Comparison of ENCODE assay signal across 11 cellular contexts in the genomic region with DNA sequence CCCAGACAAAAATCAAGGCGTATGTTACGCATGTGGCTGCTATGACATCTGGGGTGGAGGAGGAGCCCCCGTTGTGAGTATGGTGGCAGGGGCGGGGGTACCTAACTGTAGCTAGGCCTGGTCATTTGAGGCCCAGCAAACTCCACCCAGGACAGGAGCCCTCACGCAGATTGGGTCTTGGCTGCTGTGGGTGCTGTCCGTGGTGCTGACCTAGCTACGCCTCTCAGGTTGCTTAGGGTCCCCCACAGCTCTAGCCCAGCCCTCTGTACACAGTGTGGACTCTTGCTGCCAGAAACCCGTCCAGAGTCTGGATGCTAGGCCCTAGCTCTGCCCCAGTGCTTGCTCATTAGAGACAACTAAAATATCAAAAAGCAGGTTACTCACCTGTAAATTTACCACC.
DNase-seq lines count a peak whose midpoint lies in the region; ATAC-seq and TF ChIP-seq lines count a peak whose summit lies in the region.
"Had no signal": no experiment of that assay in that cellular context is flagged by ENCODE, and none has a peak within 500 bp of the region (broad histone marks: within the 10 kb centered on the region; RNA-seq: fewer than 3 reads in every experiment).

No MANE protein-coding gene starts in this region.

- H3K36me3 Mint-ChIP-seq in GM23338 (ENCODE audit: low read depth) (peaks cover 18% of the 10 kb centered on the region), osteocyte (ENCODE audit: unreplicated experiment) (peaks cover under 1% of the 10 kb centered on the region)
- H3K36me3 Mint-ChIP-seq in activated CD8-positive, alpha-beta T cell treated with anti-CD3 and anti-CD28 coated beads, Interleukin-2, amount 10 ng/mL, durations not matched to agents 7 days and 5 days (ENCODE audit: low read depth), result no peaks in the 10 kb centered on the region

- H3K9me3 Mint-ChIP-seq in GM23338 (peaks cover 33% of the 10 kb centered on the region), osteocyte (ENCODE audit: unreplicated experiment) (peaks cover 36% of the 10 kb centered on the region)
- H3K9me3 Mint-ChIP-seq in activated CD8-positive, alpha-beta T cell treated with anti-CD3 and anti-CD28 coated beads, Interleukin-2, amount 10 ng/mL, durations not matched to agents 7 days and 5 days (ENCODE audit: insufficient read depth), result peaks cover 29% of the 10 kb centered on the region

- no peak overlapping the region for H3K4me3 ChIP-seq in GM23338
- H3K4me3 ChIP-seq in Karpas-422 (ENCODE audit: low read length), result no peak overlapping the region
- H3K4me3 ChIP-seq in liver (ENCODE audit: low read depth in 1 of 3, low read length in 3 of 3), result no peak overlapping the region
- H3K4me3 ChIP-seq: transverse colon had no signal

- 57% methylated on average over 8 of the region's 8 CpGs for WGBS in liver

- H3K4me3 Mint-ChIP-seq in GM23338 (no peak overlapping the region), osteocyte (ENCODE audit: unreplicated experiment) (no peak overlapping the region)
- H3K4me3 Mint-ChIP-seq in activated CD8-positive, alpha-beta T cell treated with anti-CD3 and anti-CD28 coated beads, Interleukin-2, amount 10 ng/mL, durations not matched to agents 7 days and 5 days, result no peak overlapping the region
- H3K4me3 Mint-ChIP-seq: T-helper 2 cell treated with Interferon-gamma antibody and Interleukin-4, amounts not matched to agents 5 μg/mL and 100 μg/mL, for 36 hours had no signal

- CTCF ChIA-PET in activated CD8-positive, alpha-beta T cell treated with anti-CD3 and anti-CD28 coated beads, Interleukin-2, amount 10 ng/mL, durations not matched to agents 7 days and 5 days (lab: Charles Lee), result no interaction called here

- TF ChIP-seq RAD21 in liver (IDR thresholded peaks at IDR 0.05), result no peak

- H2AFZ ChIP-seq in GM23338 (no peak overlapping the region), Karpas-422 (ENCODE audit: low read length) (no peak overlapping the region)

- no peaks in the 10 kb centered on the region for H3K27me3 ChIP-seq in GM23338 (ENCODE audit: insufficient read depth)
- H3K27me3 ChIP-seq in Karpas-422 (ENCODE audit: low read length), result no peaks in the 10 kb centered on the region
- H3K27me3 ChIP-seq in liver (ENCODE audit: control insufficient read depth in 4 of 4, insufficient read depth in 4 of 4, low read length in 3 of 4), result no peaks in the 10 kb centered on the region
- H3K27me3 ChIP-seq: transverse colon had no signal

- H3K9ac ChIP-seq in Karpas-422 (ENCODE audit: low read length) (no peak overlapping the region), liver (ENCODE audit: low read depth in 1 of 2, low read length in 2 of 2) (no peak overlapping the region)

- POLR2A ChIA-PET in activated CD8-positive, alpha-beta T cell treated with anti-CD3 and anti-CD28 coated beads, Interleukin-2, amount 10 ng/mL, durations not matched to agents 7 days and 5 days (lab: Charles Lee), result no interaction called here

- H3K36me3 ChIP-seq in GM23338 (ENCODE audit: insufficient read depth) (0 out of 2 replicates have a peak, but pooled peaks cover 6% of the 10 kb centered on the region), Karpas-422 (ENCODE audit: insufficient read depth, low read length) (no peaks in the 10 kb centered on the region), liver (ENCODE audit: control insufficient read depth in 4 of 4, insufficient read depth in 3 of 4, low read depth in 1 of 4, low read length in 3 of 4) (peaks cover 0 to 2% (median 0%) of the 10 kb centered on the region in 4 donors)
- H3K36me3 ChIP-seq: transverse colon had no signal

- no peak overlapping the region for H3K4me2 ChIP-seq in GM23338
- H3K4me2 ChIP-seq in Karpas-422 (ENCODE audit: low read depth, low read length, poor library complexity, severe bottlenecking), result no peak overlapping the region

- H3K9me2 ChIP-seq in GM23338 (ENCODE audit: insufficient read depth) (no peaks in the 10 kb centered on the region), Karpas-422 (replicated peaks; ENCODE audit: insufficient read depth, low read length) (no peaks in the 10 kb centered on the region)

- H3K4me1 ChIP-seq in GM23338 (ENCODE audit: insufficient read depth) (no peaks in the 10 kb centered on the region), Karpas-422 (ENCODE audit: low read length) (no peaks in the 10 kb centered on the region), liver (ENCODE audit: control insufficient read depth in 4 of 4, insufficient read depth in 4 of 4, low read length in 3 of 4) (no peaks in the 10 kb centered on the region)
- H3K4me1 ChIP-seq: transverse colon had no signal

- H3K4me1 Mint-ChIP-seq in GM23338, result no peaks in the 10 kb centered on the region
- H3K4me1 Mint-ChIP-seq in activated CD8-positive, alpha-beta T cell treated with anti-CD3 and anti-CD28 coated beads, Interleukin-2, amount 10 ng/mL, durations not matched to agents 7 days and 5 days (ENCODE audit: low read depth), result no peaks in the 10 kb centered on the region
- no peaks in the 10 kb centered on the region for H3K4me1 Mint-ChIP-seq in osteocyte (ENCODE audit: unreplicated experiment)

- H3K79me2 ChIP-seq in GM23338 (replicated peaks; ENCODE audit: insufficient read depth) (no peaks in the 10 kb centered on the region), Karpas-422 (ENCODE audit: low read length) (no peaks in the 10 kb centered on the region)

- DNase-seq in GM23338 (ENCODE audit: low spot score) (peak; percentile 84), Karpas-422 (peak; percentile 61), osteocyte (ENCODE audit: extremely low spot score, unreplicated experiment) (no peak)
- peak; percentile 49 for DNase-seq in activated CD8-positive, alpha-beta T cell treated with anti-CD3 and anti-CD28 coated beads, Interleukin-2, amount 10 ng/mL, durations not matched to agents 7 days and 5 days
- DNase-seq: foreskin fibroblast, transverse colon had no signal

- H3K27ac Mint-ChIP-seq in GM23338, result no peak overlapping the region
- H3K27ac Mint-ChIP-seq in activated CD8-positive, alpha-beta T cell treated with anti-CD3 and anti-CD28 coated beads, Interleukin-2, amount 10 ng/mL, durations not matched to agents 7 days and 5 days, result no peak overlapping the region
- H3K27ac Mint-ChIP-seq in osteocyte (ENCODE audit: unreplicated experiment), result no peak overlapping the region
- H3K27ac Mint-ChIP-seq: T-helper 2 cell treated with Interferon-gamma antibody and Interleukin-4, amounts not matched to agents 5 μg/mL and 100 μg/mL, for 36 hours had no signal

- H3K9me3 ChIP-seq in Karpas-422 (ENCODE audit: low read length) (peaks cover 22% of the 10 kb centered on the region), liver (ENCODE audit: control insufficient read depth in 4 of 4, low read length in 3 of 4) (peaks cover 28 to 48% (median 34%) of the 10 kb centered on the region in 4 donors)

- no peaks in the 10 kb centered on the region for H3F3A ChIP-seq in GM23338 (replicated peaks; ENCODE audit: low read depth)

- TF ChIP-seq CTCF in GM23338 (conservative IDR thresholded peaks at IDR 0.05; ENCODE audit: low read depth in 2 of 2) (no peak), liver (IDR thresholded peaks at IDR 0.05; ENCODE audit: low read depth, low read length, missing input control) (no peak), osteocyte (IDR thresholded peaks at IDR 0.05) (no peak)

- H4K20me1 ChIP-seq in GM23338 (replicated peaks; ENCODE audit: insufficient read depth), result no peaks in the 10 kb centered on the region
- H4K20me1 ChIP-seq in Karpas-422 (ENCODE audit: insufficient read depth, low read depth, low read length), result no peaks in the 10 kb centered on the region

- H3K27me3 Mint-ChIP-seq in GM23338 (ENCODE audit: insufficient read depth, low read depth, poor library complexity), result peaks cover 10% of the 10 kb centered on the region
- H3K27me3 Mint-ChIP-seq in activated CD8-positive, alpha-beta T cell treated with anti-CD3 and anti-CD28 coated beads, Interleukin-2, amount 10 ng/mL, durations not matched to agents 7 days and 5 days (ENCODE audit: low read depth), result no peaks in the 10 kb centered on the region
- no peaks in the 10 kb centered on the region for H3K27me3 Mint-ChIP-seq in osteocyte (ENCODE audit: unreplicated experiment)

- ATAC-seq in GM23338, result peak; percentile 100
- ATAC-seq in activated CD8-positive, alpha-beta T cell treated with anti-CD3 and anti-CD28 coated beads, Interleukin-2, amount 10 ng/mL, durations not matched to agents 7 days and 5 days, result no peak
- no peak for ATAC-seq in GM18517 (IDR thresholded peaks at IDR 0.05; ENCODE audit: unreplicated experiment)
- ATAC-seq in GM18519 (IDR thresholded peaks at IDR 0.05; ENCODE audit: low FRiP score, unreplicated experiment), result no peak
- ATAC-seq in HG02763 (IDR thresholded peaks at IDR 0.05; ENCODE audit: unreplicated experiment), result no peak

- H3K27ac ChIP-seq in GM23338 (ENCODE audit: low read depth) (no peak overlapping the region), Karpas-422 (ENCODE audit: low read length) (no peak overlapping the region), liver (ENCODE audit: low read depth in 1 of 2, low read length in 2 of 2) (no peak overlapping the region)
- H3K27ac ChIP-seq: transverse colon had no signal

TF ChIP-seq in GM23338, 12 proteins besides CTCF, POLR2A, EP300 and RAD21 (continues in another document):
- TF ChIP-seq ZNF114 (CRISPR knock-in tag; IDR thresholded peaks at IDR 0.05) (no peak), CREB1 (CRISPR knock-in tag; IDR thresholded peaks at IDR 0.05; ENCODE audit: low read depth) (no peak)

TF ChIP-seq in liver, 16 proteins besides CTCF, POLR2A, EP300 and RAD21:
- no peak for TF ChIP-seq RXRA (IDR thresholded peaks at IDR 0.05)
- TF ChIP-seq, protein P1, sequence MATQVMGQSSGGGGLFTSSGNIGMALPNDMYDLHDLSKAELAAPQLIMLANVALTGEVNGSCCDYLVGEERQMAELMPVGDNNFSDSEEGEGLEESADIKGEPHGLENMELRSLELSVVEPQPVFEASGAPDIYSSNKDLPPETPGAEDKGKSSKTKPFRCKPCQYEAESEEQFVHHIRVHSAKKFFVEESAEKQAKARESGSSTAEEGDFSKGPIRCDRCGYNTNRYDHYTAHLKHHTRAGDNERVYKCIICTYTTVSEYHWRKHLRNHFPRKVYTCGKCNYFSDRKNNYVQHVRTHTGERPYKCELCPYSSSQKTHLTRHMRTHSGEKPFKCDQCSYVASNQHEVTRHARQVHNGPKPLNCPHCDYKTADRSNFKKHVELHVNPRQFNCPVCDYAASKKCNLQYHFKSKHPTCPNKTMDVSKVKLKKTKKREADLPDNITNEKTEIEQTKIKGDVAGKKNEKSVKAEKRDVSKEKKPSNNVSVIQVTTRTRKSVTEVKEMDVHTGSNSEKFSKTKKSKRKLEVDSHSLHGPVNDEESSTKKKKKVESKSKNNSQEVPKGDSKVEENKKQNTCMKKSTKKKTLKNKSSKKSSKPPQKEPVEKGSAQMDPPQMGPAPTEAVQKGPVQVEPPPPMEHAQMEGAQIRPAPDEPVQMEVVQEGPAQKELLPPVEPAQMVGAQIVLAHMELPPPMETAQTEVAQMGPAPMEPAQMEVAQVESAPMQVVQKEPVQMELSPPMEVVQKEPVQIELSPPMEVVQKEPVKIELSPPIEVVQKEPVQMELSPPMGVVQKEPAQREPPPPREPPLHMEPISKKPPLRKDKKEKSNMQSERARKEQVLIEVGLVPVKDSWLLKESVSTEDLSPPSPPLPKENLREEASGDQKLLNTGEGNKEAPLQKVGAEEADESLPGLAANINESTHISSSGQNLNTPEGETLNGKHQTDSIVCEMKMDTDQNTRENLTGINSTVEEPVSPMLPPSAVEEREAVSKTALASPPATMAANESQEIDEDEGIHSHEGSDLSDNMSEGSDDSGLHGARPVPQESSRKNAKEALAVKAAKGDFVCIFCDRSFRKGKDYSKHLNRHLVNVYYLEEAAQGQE (IDR thresholded peaks at IDR 0.05), result peak; percentile 98
